In the genomic region with DNA sequence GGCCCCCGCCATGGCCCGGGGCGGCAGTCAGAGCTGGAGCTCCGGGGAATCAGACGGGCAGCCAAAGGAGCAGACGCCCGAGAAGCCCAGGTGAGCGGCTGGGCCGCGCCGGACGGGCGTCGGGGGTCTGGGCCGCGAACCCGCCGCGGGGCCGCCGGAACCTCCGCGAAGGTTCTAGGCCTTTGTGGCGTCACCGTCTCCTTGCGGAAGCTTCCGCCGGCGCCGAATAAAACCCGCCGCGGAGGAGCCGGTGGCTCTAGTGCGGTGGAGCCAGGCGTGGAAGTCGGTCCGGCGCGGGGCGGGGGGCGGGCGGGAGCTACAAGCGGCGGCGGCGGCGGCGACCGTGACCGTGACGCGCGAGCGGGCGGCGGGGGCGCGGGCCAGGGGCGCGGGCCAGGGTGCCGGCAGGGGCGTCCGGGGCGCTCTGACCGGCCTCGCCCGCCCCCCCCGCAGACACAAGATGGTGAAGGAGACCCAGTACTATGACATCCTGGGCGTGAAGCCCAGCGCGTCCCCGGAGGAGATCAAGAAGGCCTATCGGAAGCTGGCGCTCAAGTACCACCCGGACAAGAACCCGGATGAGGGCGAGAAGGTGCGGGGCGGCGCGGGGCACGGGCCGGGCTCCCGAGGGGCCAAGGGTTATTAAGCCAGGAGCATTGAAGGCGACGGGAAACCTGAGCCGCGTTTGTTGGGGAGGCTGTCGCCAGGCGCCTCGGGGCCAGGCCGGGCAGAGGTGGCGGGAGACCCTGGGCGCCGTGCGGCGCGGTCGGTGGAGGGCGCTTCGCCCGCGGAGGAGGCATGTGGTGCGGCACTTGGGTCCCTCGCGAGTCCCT, we compare ENCODE assay signal across 8 cellular contexts. TPM values are rescaled to one million over a fixed set of nuclear protein-coding genes. Genes with fewer than 3 reads are reported as not detected.
A peak's percentile ranks its signal among the peaks of the same experiment; 100 is the strongest.
DNase-seq lines count a peak whose midpoint lies in the region; ATAC-seq, FAIRE-seq and TF ChIP-seq lines count a peak whose summit lies in the region.

A gene (plus strand): TSS at position 259 of the 833 bp plus-strand sequence. CDS start 202 bp downstream, at position 461.

- peak within 1 kb of the TSS; percentile 10; the same call in 1 of the 2 replicates for H3K4me3 ChIP-seq in H7 (ENCODE audit: insufficient read depth, low read depth, low read length)
- peak within 1 kb of the TSS; percentile 66 to 72 for H3K4me3 ChIP-seq in kidney (ENCODE audit: low read length in 2 of 2)

- H3K4me1 ChIP-seq in kidney (ENCODE audit: control insufficient read depth in 1 of 2, insufficient read depth in 1 of 2, low read depth in 1 of 2, low read length in 2 of 2), result peaks cover 7 to 10% of the 10 kb centered on the region in 2 donors

- DNase-seq in H7 (peak; percentile 63), kidney (peak; percentile 85)
- peak; percentile 57 for DNase-seq in activated CD4-positive, alpha-beta T cell treated with anti-CD3 and anti-CD28 coated beads for 1 hour
- DNase-seq in central memory CD8-positive, alpha-beta T cell (ENCODE audit: low spot score in 2 of 2), result peak; percentile 45 to 50
- DNase-seq in stimulated activated CD4-positive, alpha-beta T cell treated with anti-CD3 and anti-CD28 coated beads, Interleukin-1b, Interleukin-23, amount 100 ng/mL, for 4 hours (ENCODE audit: low read depth in 2 of 2), result peak; percentile 49 to 55

- peak within 1 kb of the TSS; percentile 92 for H3K27ac Mint-ChIP-seq in central memory CD8-positive, alpha-beta T cell (ENCODE audit: low read depth)

- ATAC-seq in central memory CD8-positive, alpha-beta T cell (replicated peaks; ENCODE audit: extremely low read depth, poor library complexity, severe bottlenecking), result peak; percentile 80
- ATAC-seq in GM18505 (IDR thresholded peaks at IDR 0.05; ENCODE audit: unreplicated experiment), result no peak
- no peak for ATAC-seq in HG03460 (IDR thresholded peaks at IDR 0.05; ENCODE audit: unreplicated experiment)
- no peak for ATAC-seq in HG03571 (IDR thresholded peaks at IDR 0.05; ENCODE audit: unreplicated experiment)

- no peaks in the 10 kb centered on the region for H3K36me3 ChIP-seq in H7 (replicated peaks; ENCODE audit: control insufficient read depth, insufficient read depth, low read length)
- no peaks in the 10 kb centered on the region for H3K36me3 ChIP-seq in kidney (ENCODE audit: control insufficient read depth in 1 of 2, insufficient read depth in 2 of 2, low read length in 2 of 2)

- intact Hi-C loops in kidney (cut with DNase I), result no loop called here

- H3K9me3 ChIP-seq in kidney (ENCODE audit: control insufficient read depth in 1 of 2, low read length in 2 of 2), result no peaks in the 10 kb centered on the region

- peak within 1 kb of the TSS; percentile 26 for H3K27ac ChIP-seq in kidney (ENCODE audit: low read depth in 2 of 2, low read length in 2 of 2)

- peak within 1 kb of the TSS; percentile 85 for H3K4me3 Mint-ChIP-seq in central memory CD8-positive, alpha-beta T cell

- no peak for FAIRE-seq in kidney (lab: Jason Lieb, UNC)

- no peaks in the 10 kb centered on the region for H3K9me3 Mint-ChIP-seq in central memory CD8-positive, alpha-beta T cell

- H3K27me3 Mint-ChIP-seq in central memory CD8-positive, alpha-beta T cell, result no peaks in the 10 kb centered on the region

- TF ChIP-seq POLR2A in GM18505 (IDR thresholded peaks at IDR 0.05; ENCODE audit: borderline replicate concordance, extremely low read depth, insufficient read depth, insufficient read length), result no peak

- H3K4me1 Mint-ChIP-seq in central memory CD8-positive, alpha-beta T cell, result peaks cover 20% of the 10 kb centered on the region

- peak within 1 kb of the TSS; percentile 67 to 84 for H3K9ac ChIP-seq in kidney (ENCODE audit: low read length in 2 of 2)

- peaks cover 21% of the 10 kb centered on the region for H3K36me3 Mint-ChIP-seq in central memory CD8-positive, alpha-beta T cell (ENCODE audit: insufficient read depth)

- H3K27me3 ChIP-seq in H7 (ENCODE audit: control insufficient read depth, insufficient read depth, low read length), result no peaks in the 10 kb centered on the region

- TF ChIP-seq CTCF in kidney (IDR thresholded peaks at IDR 0.05; ENCODE audit: borderline replicate concordance, extremely low read depth, insufficient read depth), result no peak

RNA-seq across cellular contexts. Expression of the gene that starts here (rescaled TPM):
- total RNA-seq in H7 (2014; rRNA removed; shearing (Covaris generic)), result 0.03 and 0.11 TPM in 2 replicates
- 31.1 TPM for total RNA-seq in kidney
- polyA plus RNA-seq in kidney (ENCODE audit: insufficient read depth, low read depth, low replicate concordance), result 19.9 TPM

Comparison
In these comparisons a context has a peak if more than half of its experiments do, and no peak if none do; other contexts are left out.
1. RNA of the gene that starts here (total RNA-seq): 31.1 TPM in kidney (single experiment); 0.03 to 0.11 TPM in H7; every median in the first group is over 10 times any median in the second.
2. Peak in DNase-seq and H3K4me3 ChIP-seq in H7; RNA of the gene not detected or under 1 TPM.
3. Peak in every context shown above with its lines, with median percentiles within 50 percentile points of each other: DNase-seq.